22 cellular contexts compared by ENCODE assay signal in the genomic region with DNA sequence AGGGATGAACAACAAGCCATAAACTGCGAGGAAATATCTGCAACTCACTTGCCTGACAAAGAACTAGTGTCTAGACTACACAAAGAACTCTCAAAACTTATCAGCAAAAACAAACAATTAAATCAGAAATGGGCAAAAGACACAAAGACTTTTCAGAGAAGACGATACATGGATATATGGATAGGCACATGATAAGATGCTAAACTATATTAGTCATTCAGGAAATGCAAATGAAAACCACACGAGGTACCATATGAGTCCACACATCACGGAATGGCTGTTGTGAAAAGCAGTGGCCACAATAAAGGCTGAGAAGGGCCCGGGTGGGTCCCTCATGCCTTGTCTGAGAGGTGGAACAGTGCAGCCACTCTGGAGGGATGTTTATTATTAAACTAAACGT.
DNase-seq lines count a peak whose midpoint lies in the region; ATAC-seq and TF ChIP-seq lines count a peak whose summit lies in the region.
"Had no signal": no experiment of that assay in that cellular context is flagged by ENCODE, and none has a peak within 500 bp of the region (broad histone marks: within the 10 kb centered on the region; RNA-seq: fewer than 3 reads in every experiment).

No MANE protein-coding gene starts in this region.

- H3K27me3 ChIP-seq in foreskin keratinocyte (no peaks in the 10 kb centered on the region), right cardiac atrium (ENCODE audit: control insufficient read depth, insufficient read depth) (no peaks in the 10 kb centered on the region)
- H3K27me3 ChIP-seq: cardiac muscle cell had no signal

- no peaks in the 10 kb centered on the region for H3K9me3 ChIP-seq in right cardiac atrium (ENCODE audit: control insufficient read depth, low read length)
- H3K9me3 ChIP-seq: esophagus squamous epithelium, HAP-1 had no signal

- no peak overlapping the region for H3K27ac ChIP-seq in foreskin keratinocyte
- H3K27ac ChIP-seq in right cardiac atrium (ENCODE audit: low read length), result no peak overlapping the region
- H3K27ac ChIP-seq: cardiac muscle cell, esophagus squamous epithelium, RWPE1 had no signal

- H3K4me3 ChIP-seq in right cardiac atrium (ENCODE audit: low read length), result no peak overlapping the region
- H3K4me3 ChIP-seq: cardiac muscle cell, esophagus squamous epithelium, HAP-1, smooth muscle cell had no signal

- H3K4me1 ChIP-seq in foreskin keratinocyte (no peaks in the 10 kb centered on the region), right cardiac atrium (ENCODE audit: control insufficient read depth, insufficient read depth, low read length) (no peaks in the 10 kb centered on the region)
- H3K4me1 ChIP-seq: esophagus squamous epithelium, HAP-1 had no signal

- no peak for TF ChIP-seq CTCF in foreskin keratinocyte (conservative IDR thresholded peaks at IDR 0.05)

- ATAC-seq in GM18909 (IDR thresholded peaks at IDR 0.05; ENCODE audit: poor library complexity, unreplicated experiment) (peak; percentile 52), HG03342 (IDR thresholded peaks at IDR 0.05; ENCODE audit: unreplicated experiment) (peak; percentile 57), foreskin keratinocyte (peak; percentile 19), right cardiac atrium (no peak)
- ATAC-seq: CD8-positive, alpha-beta T cell; T-cell had no signal

- 63% methylated on average over 6 of the region's 6 CpGs for whole genome bisulfite sequencing in right cardiac atrium

- intact Hi-C loops in right cardiac atrium (cut with DNase I), result no loop called here

- peak; percentile 20 to 24 for DNase-seq in activated T-cell treated with anti-CD3 and anti-CD28 coated beads, Interleukin-2, amount 50 U/mL, for 48 hours
- no peak for DNase-seq in activated T-cell treated with anti-CD3 and anti-CD28 coated beads, Interleukin-2, amount 50 U/mL, for 1 hour
- DNase-seq in foreskin keratinocyte (no peak), right cardiac atrium (no peak), HPDE6-E6E7 (ENCODE audit: extremely low spot score) (no peak), iPS-NIHi11 (ENCODE audit: low spot score) (no peak)
- DNase-seq: CD8-positive, alpha-beta T cell; DND-41; esophagus squamous epithelium; naive B cell; NCI-H1417 treated with DMSO at 0.1 percent for 48 hours; NCI-H226; NK-92 treated with Interleukin-12 subunit alpha and Interleukin-12 subunit beta, amount 100 ng/mL, for 24 hours; posterior cingulate gyrus; substantia nigra; T-cell had no signal

Comparison
In these comparisons a context has a peak if more than half of its experiments do, and no peak if none do; other contexts are left out.
1. DNase-seq: peak in activated T-cell treated with anti-CD3 and anti-CD28 coated beads, Interleukin-2, amount 50 U/mL, for 48 hours (2 of 2); none in activated T-cell treated with anti-CD3 and anti-CD28 coated beads, Interleukin-2, amount 50 U/mL, for 1 hour (single experiment), foreskin keratinocyte (0 of 2), right cardiac atrium (0 of 3), HPDE6-E6E7 (single experiment) and iPS-NIHi11 (single experiment).
2. ATAC-seq: peak in GM18909 (single experiment), HG03342 (single experiment) and foreskin keratinocyte (single experiment); none in right cardiac atrium (0 of 2).